In the genomic region with DNA sequence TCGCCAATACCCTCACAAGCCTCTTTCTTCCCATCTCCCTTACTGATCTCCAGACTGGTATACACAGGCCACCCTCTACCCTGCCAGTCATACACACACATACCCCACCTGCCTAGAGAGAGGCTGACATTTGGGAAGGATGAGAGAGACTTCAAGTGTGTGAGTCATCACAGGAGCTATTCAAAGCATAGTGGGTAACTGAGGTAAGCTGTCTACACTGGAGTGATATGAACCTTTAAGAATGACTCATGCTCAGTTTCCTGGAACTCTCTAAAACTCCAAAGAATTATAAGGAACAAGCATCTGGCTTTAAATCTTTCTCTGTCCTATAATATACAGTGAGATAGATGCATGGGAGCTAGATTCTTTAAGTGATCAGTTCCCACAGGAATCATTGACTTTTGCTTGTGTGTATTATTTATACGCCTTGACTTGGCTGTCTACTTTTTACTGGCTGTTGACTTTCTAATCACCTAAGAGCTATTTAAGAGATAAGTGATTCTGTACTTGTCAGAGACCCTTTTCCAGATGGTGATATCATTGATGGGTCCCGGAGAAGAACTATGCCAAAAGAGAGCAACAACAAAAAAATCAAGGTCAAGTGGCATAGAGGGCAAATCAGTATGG, we compare ENCODE assay signal across 12 cellular contexts. TPM values are rescaled to one million over a fixed set of nuclear protein-coding genes. Genes with fewer than 3 reads are reported as not detected.
DNase-seq lines count a peak whose midpoint lies in the region; ATAC-seq, FAIRE-seq and TF ChIP-seq lines count a peak whose summit lies in the region.
"Had no signal": no experiment of that assay in that cellular context is flagged by ENCODE, and none has a peak within 500 bp of the region (broad histone marks: within the 10 kb centered on the region; RNA-seq: fewer than 3 reads in every experiment).

No MANE protein-coding gene starts in this region.

- no peaks in the 10 kb centered on the region for H3K4me1 ChIP-seq in endothelial cell of umbilical vein (ENCODE audit: control insufficient read depth, extremely low read depth, insufficient read depth, low read length)

- no peak overlapping the region for H3K9ac ChIP-seq in endothelial cell of umbilical vein (replicated peaks; ENCODE audit: extremely low read depth, insufficient read depth, low read length)

- no peak for ATAC-seq in sciatic nerve
- ATAC-seq: HepG2 had no signal

- no peak overlapping the region for H3K27ac Mint-ChIP-seq in activated CD4-positive, alpha-beta memory T cell treated with anti-CD3 and anti-CD28 coated beads for 36 hours
- H3K27ac Mint-ChIP-seq in activated CD4-positive, alpha-beta memory T cell treated with anti-CD3 and anti-CD28 coated beads, Interleukin-2, amount 10 ng/mL, durations not matched to agents 7 days and 5 days: no peak overlapping the region
- peak overlapping the region; percentile 38 for H3K27ac Mint-ChIP-seq in stimulated activated naive CD8-positive, alpha-beta T cell treated with anti-CD3 and anti-CD28 coated beads, Interleukin-15, Interleukin-2, amounts not matched to agents 100 ng/mL and 50 ng/mL, for 24 hours

- no peak overlapping the region for H3K27ac ChIP-seq in endothelial cell of umbilical vein (ENCODE audit: insufficient read depth, low read depth, low read length)
- H3K27ac ChIP-seq: cardiac muscle cell had no signal

- dilution Hi-C loops in endothelial cell of umbilical vein (cut with MboI; ENCODE audit: extremely low pct_ligation_motif_present, low sequenced_read_pairs): no loop called here

- no peaks in the 10 kb centered on the region for H3K9me3 ChIP-seq in endothelial cell of umbilical vein (replicated peaks; ENCODE audit: control insufficient read depth, insufficient read depth, low read length)

- TF ChIP-seq POLR2A in endothelial cell of umbilical vein (IDR thresholded peaks at IDR 0.05; ENCODE audit: low read depth, low read length): no peak

- no peaks in the 10 kb centered on the region for H3K36me3 ChIP-seq in endothelial cell of umbilical vein (ENCODE audit: control insufficient read depth in 2 of 2, extremely low read depth in 1 of 2, insufficient read depth in 2 of 2, low read length in 2 of 2)
- H3K36me3 ChIP-seq: cardiac muscle cell had no signal

- CTCF ChIA-PET in activated CD4-positive, alpha-beta memory T cell treated with anti-CD3 and anti-CD28 coated beads for 36 hours (lab: Charles Lee): no interaction called here
- CTCF ChIA-PET in activated CD4-positive, alpha-beta memory T cell treated with anti-CD3 and anti-CD28 coated beads, Interleukin-2, amount 10 ng/mL, durations not matched to agents 7 days and 5 days (lab: Charles Lee): interaction anchor here (1.9 kb wide), 1 partner anchor 10 kb away, joined by 8 read pairs; no protein-coding TSS in a partner anchor
- CTCF ChIA-PET in endothelial cell of umbilical vein (lab: Charles Lee): no interaction called here

- H3K27me3 ChIP-seq in endothelial cell of umbilical vein (ENCODE audit: control insufficient read depth in 2 of 2, insufficient read depth in 2 of 2, low read length in 2 of 2): no peaks in the 10 kb centered on the region
- H3K27me3 ChIP-seq: cardiac muscle cell had no signal

- H3K4me1 Mint-ChIP-seq in activated CD4-positive, alpha-beta memory T cell treated with anti-CD3 and anti-CD28 coated beads for 36 hours (ENCODE audit: low read depth): peaks cover 5% of the 10 kb centered on the region
- H3K4me1 Mint-ChIP-seq in activated CD4-positive, alpha-beta memory T cell treated with anti-CD3 and anti-CD28 coated beads, Interleukin-2, amount 10 ng/mL, durations not matched to agents 7 days and 5 days: peaks cover 20% of the 10 kb centered on the region
- peaks cover 40% of the 10 kb centered on the region for H3K4me1 Mint-ChIP-seq in stimulated activated naive CD8-positive, alpha-beta T cell treated with anti-CD3 and anti-CD28 coated beads, Interleukin-15, Interleukin-2, amounts not matched to agents 100 ng/mL and 50 ng/mL, for 24 hours (ENCODE audit: low read depth)

- H3K36me3 Mint-ChIP-seq in activated CD4-positive, alpha-beta memory T cell treated with anti-CD3 and anti-CD28 coated beads for 36 hours: no peaks in the 10 kb centered on the region
- no peaks in the 10 kb centered on the region for H3K36me3 Mint-ChIP-seq in activated CD4-positive, alpha-beta memory T cell treated with anti-CD3 and anti-CD28 coated beads, Interleukin-2, amount 10 ng/mL, durations not matched to agents 7 days and 5 days (ENCODE audit: low read depth)
- H3K36me3 Mint-ChIP-seq in stimulated activated naive CD8-positive, alpha-beta T cell treated with anti-CD3 and anti-CD28 coated beads, Interleukin-15, Interleukin-2, amounts not matched to agents 100 ng/mL and 50 ng/mL, for 24 hours (ENCODE audit: low read depth): no peaks in the 10 kb centered on the region

- no peak overlapping the region for H3K4me3 ChIP-seq in endothelial cell of umbilical vein (replicated peaks in 1 of 3; ENCODE audit: insufficient read depth in 1 of 3, low read depth in 1 of 3, low read length in 3 of 3)
- H3K4me3 ChIP-seq: cardiac muscle cell had no signal

- H3K9me3 Mint-ChIP-seq in activated CD4-positive, alpha-beta memory T cell treated with anti-CD3 and anti-CD28 coated beads for 36 hours: no peaks in the 10 kb centered on the region
- no peaks in the 10 kb centered on the region for H3K9me3 Mint-ChIP-seq in activated CD4-positive, alpha-beta memory T cell treated with anti-CD3 and anti-CD28 coated beads, Interleukin-2, amount 10 ng/mL, durations not matched to agents 7 days and 5 days
- H3K9me3 Mint-ChIP-seq in stimulated activated naive CD8-positive, alpha-beta T cell treated with anti-CD3 and anti-CD28 coated beads, Interleukin-15, Interleukin-2, amounts not matched to agents 100 ng/mL and 50 ng/mL, for 24 hours: no peaks in the 10 kb centered on the region

- no TSS peak for BruUV-seq in endothelial cell of umbilical vein (replicated peaks; lab: Mats Ljungman, UMichigan)

- no peaks in the 10 kb centered on the region for H3K9me1 ChIP-seq in endothelial cell of umbilical vein (replicated peaks; ENCODE audit: control insufficient read depth, extremely low read depth, insufficient read depth, low read length)

- intact Hi-C loops in activated CD4-positive, alpha-beta memory T cell treated with anti-CD3 and anti-CD28 coated beads for 36 hours (cut with micrococcal nuclease): no loop called here
- intact Hi-C loops in endothelial cell of umbilical vein (cut with micrococcal nuclease) (no loop called here), sciatic nerve (cut with DNase I) (no loop called here)

- H2AFZ ChIP-seq in endothelial cell of umbilical vein (ENCODE audit: low read depth, low read length): no peak overlapping the region

- TF ChIP-seq CTCF in endothelial cell of umbilical vein (IDR thresholded peaks at IDR 0.05; ENCODE audit: extremely low read depth in 1 of 2, insufficient read depth in 1 of 2, low read depth in 1 of 2, low read length in 2 of 2): no peak

- DNase-seq in activated CD4-positive, alpha-beta memory T cell treated with anti-CD3 and anti-CD28 coated beads for 36 hours: peak; percentile 14
- DNase-seq in activated CD4-positive, alpha-beta memory T cell treated with anti-CD3 and anti-CD28 coated beads, Interleukin-2, amount 10 ng/mL, durations not matched to agents 7 days and 5 days: no peak
- peak; percentile 63 for DNase-seq in OCI-M1 (lab: John Stamatoyannopoulos, UW)
- DNase-seq in endothelial cell of umbilical vein (ENCODE audit: low read depth, low spot score): no peak
- no peak for DNase-seq in NAMALWA (ENCODE audit: low spot score)
- DNase-seq in sciatic nerve (ENCODE audit: low spot score): no peak
- no peak for DNase-seq in H4 (ENCODE audit: low spot score)
- DNase-seq: activated CD4-positive, alpha-beta T cell treated with anti-CD3 and anti-CD28 coated beads, Interleukin-2, amount 50 U/mL, for 1 hour; midbrain had no signal

- H3K4me3 Mint-ChIP-seq in activated CD4-positive, alpha-beta memory T cell treated with anti-CD3 and anti-CD28 coated beads for 36 hours: no peak overlapping the region
- no peak overlapping the region for H3K4me3 Mint-ChIP-seq in activated CD4-positive, alpha-beta memory T cell treated with anti-CD3 and anti-CD28 coated beads, Interleukin-2, amount 10 ng/mL, durations not matched to agents 7 days and 5 days
- no peak overlapping the region for H3K4me3 Mint-ChIP-seq in stimulated activated naive CD8-positive, alpha-beta T cell treated with anti-CD3 and anti-CD28 coated beads, Interleukin-15, Interleukin-2, amounts not matched to agents 100 ng/mL and 50 ng/mL, for 24 hours

- H3K27me3 Mint-ChIP-seq in activated CD4-positive, alpha-beta memory T cell treated with anti-CD3 and anti-CD28 coated beads for 36 hours: peaks cover 4% of the 10 kb centered on the region
- peaks cover 8% of the 10 kb centered on the region for H3K27me3 Mint-ChIP-seq in activated CD4-positive, alpha-beta memory T cell treated with anti-CD3 and anti-CD28 coated beads, Interleukin-2, amount 10 ng/mL, durations not matched to agents 7 days and 5 days
- H3K27me3 Mint-ChIP-seq in stimulated activated naive CD8-positive, alpha-beta T cell treated with anti-CD3 and anti-CD28 coated beads, Interleukin-15, Interleukin-2, amounts not matched to agents 100 ng/mL and 50 ng/mL, for 24 hours: peaks cover 3% of the 10 kb centered on the region

- POLR2A ChIA-PET in activated CD4-positive, alpha-beta memory T cell treated with anti-CD3 and anti-CD28 coated beads for 36 hours (lab: Charles Lee): no interaction called here
- POLR2A ChIA-PET in activated CD4-positive, alpha-beta memory T cell treated with anti-CD3 and anti-CD28 coated beads, Interleukin-2, amount 10 ng/mL, durations not matched to agents 7 days and 5 days (lab: Charles Lee): no interaction called here
- POLR2A ChIA-PET in endothelial cell of umbilical vein (lab: Charles Lee): no interaction called here

- H4K20me1 ChIP-seq in endothelial cell of umbilical vein (replicated peaks; ENCODE audit: control insufficient read depth, extremely low read depth, insufficient read depth, low read length): no peaks in the 10 kb centered on the region

- H3K79me2 ChIP-seq in endothelial cell of umbilical vein (ENCODE audit: control insufficient read depth, insufficient read depth, low read length): no peaks in the 10 kb centered on the region

- no peak for FAIRE-seq in endothelial cell of umbilical vein (lab: Jason Lieb, UNC)
- FAIRE-seq: HepG2 had no signal

- no peak overlapping the region for H3K4me2 ChIP-seq in endothelial cell of umbilical vein (ENCODE audit: insufficient read depth, low read length)

RNA-seq across cellular contexts. Expression of a gene that starts 5.8 kb away (rescaled TPM):
- not detected for total RNA-seq in activated CD4-positive, alpha-beta memory T cell treated with anti-CD3 and anti-CD28 coated beads for 36 hours
- under 1 TPM; 0.48 to 0.86 TPM for total RNA-seq in activated CD4-positive, alpha-beta memory T cell treated with anti-CD3 and anti-CD28 coated beads, Interleukin-2, amount 10 ng/mL, durations not matched to agents 7 days and 5 days
- 0.85 TPM in 1 of 2 replicates, not detected in the other for total RNA-seq in endothelial cell of umbilical vein
- polyA plus RNA-seq in endothelial cell of umbilical vein: 0.10 and 0.73 TPM in 2 replicates
- 0.03 and 0.17 TPM in 2 replicates for polyA plus RNA-seq in endothelial cell of umbilical vein (2011; cell fraction: cytosol; rRNA removed)
- 0.09 and 0.78 TPM in 2 replicates for polyA plus RNA-seq in endothelial cell of umbilical vein (2011; cell fraction: nucleus; rRNA removed)
- polyA plus RNA-seq in endothelial cell of umbilical vein (2012): not detected in 2 replicates
- polyA minus RNA-seq in endothelial cell of umbilical vein: 1.1 TPM in 1 of 2 replicates, not detected in the other
- polyA minus RNA-seq in endothelial cell of umbilical vein (2011; cell fraction: cytosol; rRNA and poly(A)+ RNA removed): not detected
- polyA minus RNA-seq in endothelial cell of umbilical vein (2011; cell fraction: nucleus; rRNA and poly(A)+ RNA removed): 0.87 and 0.91 TPM in 2 replicates
- total RNA-seq in sciatic nerve: 52.1 TPM
- 0.17 and 0.25 TPM in 2 replicates for total RNA-seq in H4 (2014; rRNA removed; shearing (Covaris generic))
- total RNA-seq: cardiac muscle cell, HepG2 had no signal
- polyA plus RNA-seq: cardiac muscle cell, HepG2 had no signal

Comparison
In these comparisons a context has a peak if more than half of its experiments do, and no peak if none do; other contexts are left out.
1. DNase-seq: peak in activated CD4-positive, alpha-beta memory T cell treated with anti-CD3 and anti-CD28 coated beads for 36 hours (single experiment) and OCI-M1 (single experiment); none in activated CD4-positive, alpha-beta memory T cell treated with anti-CD3 and anti-CD28 coated beads, Interleukin-2, amount 10 ng/mL, durations not matched to agents 7 days and 5 days (single experiment), endothelial cell of umbilical vein (single experiment), NAMALWA (single experiment), sciatic nerve (single experiment) and H4 (single experiment).
2. RNA of a gene that starts 5.8 kb away (total RNA-seq): 52.1 TPM in sciatic nerve (single experiment); 0.48 to 0.86 TPM in activated CD4-positive, alpha-beta memory T cell treated with anti-CD3 and anti-CD28 coated beads, Interleukin-2, amount 10 ng/mL, durations not matched to agents 7 days and 5 days, not detected in activated CD4-positive, alpha-beta memory T cell treated with anti-CD3 and anti-CD28 coated beads for 36 hours, 0.17 to 0.25 TPM in H4 and 0.85 TPM in endothelial cell of umbilical vein; every median in the first group is over 10 times any median in the second.